Comparison of ENCODE assay signal across 8 cellular contexts in the genomic region with DNA sequence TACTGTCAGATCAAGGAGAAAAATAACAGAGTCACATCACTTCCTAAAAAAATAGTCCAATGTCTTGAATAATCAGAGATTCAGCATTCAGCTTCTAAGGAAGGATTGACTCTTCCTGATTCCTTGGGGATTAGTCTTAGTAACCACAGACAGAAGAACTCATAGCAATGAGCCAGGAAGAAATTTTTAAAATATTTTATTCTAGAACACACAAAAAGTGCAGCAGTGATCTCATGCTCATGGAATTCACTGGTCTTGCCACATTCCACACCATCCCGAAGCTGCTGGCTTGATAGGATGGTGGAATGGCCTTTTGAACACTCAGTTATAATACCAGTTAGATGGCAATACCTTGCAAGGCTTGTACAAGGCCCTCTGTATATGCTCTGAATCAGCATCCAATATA. TPM values are rescaled to one million over a fixed set of nuclear protein-coding genes. Genes with fewer than 3 reads are reported as not detected.
DNase-seq lines count a peak whose midpoint lies in the region; ATAC-seq and TF ChIP-seq lines count a peak whose summit lies in the region.

No MANE protein-coding gene starts in this region.

- peak; percentile 86 for DNase-seq in AG08395 (ENCODE audit: low spot score)
- peak; percentile 99 for DNase-seq in LHCN-M2 (ENCODE audit: low read depth)
- DNase-seq in dermis microvascular lymphatic vessel endothelial cell (ENCODE audit: low read depth in 2 of 2) = peak; percentile 54 to 73
- peak in 1 of 2 experiments; percentile 63 for DNase-seq in mesothelial cell of epicardium (ENCODE audit: low spot score in 2 of 2, unreplicated experiment in 2 of 2)
- DNase-seq in NCI-H748 treated with DMSO at 0.1 percent for 48 hours (lab: John Stamatoyannopoulos, UW) = no peak
- DNase-seq in activated T-cell treated with anti-CD3 and anti-CD28 coated beads, Interleukin-2, amount 50 U/mL, for 4 hours = no peak

- no peaks in the 10 kb centered on the region for H3K36me3 Mint-ChIP-seq in mesothelial cell of epicardium
- no peaks in the 10 kb centered on the region for H3K36me3 Mint-ChIP-seq in activated T-cell treated with anti-CD3 and anti-CD28 coated beads, Interleukin-2, amount 50 U/mL, for 4 hours (ENCODE audit: insufficient read depth)

- peaks cover 11% of the 10 kb centered on the region for H3K9me3 Mint-ChIP-seq in mesothelial cell of epicardium
- H3K9me3 Mint-ChIP-seq in activated T-cell treated with anti-CD3 and anti-CD28 coated beads, Interleukin-2, amount 50 U/mL, for 4 hours = no peaks in the 10 kb centered on the region

- no peak for ATAC-seq in HG03342 (IDR thresholded peaks at IDR 0.05; ENCODE audit: unreplicated experiment)
- ATAC-seq in GM21576 (IDR thresholded peaks at IDR 0.05; ENCODE audit: unreplicated experiment) = no peak
- ATAC-seq in activated T-cell treated with anti-CD3 and anti-CD28 coated beads, Interleukin-2, amount 50 U/mL, for 4 hours = no peak

- no peak for TF ChIP-seq CTCF in mesothelial cell of epicardium (IDR thresholded peaks at IDR 0.05; ENCODE audit: unreplicated experiment)

- peaks cover 18% of the 10 kb centered on the region for H3K4me1 Mint-ChIP-seq in mesothelial cell of epicardium
- H3K4me1 Mint-ChIP-seq in activated T-cell treated with anti-CD3 and anti-CD28 coated beads, Interleukin-2, amount 50 U/mL, for 4 hours (ENCODE audit: low read depth) = peaks cover 2% of the 10 kb centered on the region

- no peak overlapping the region for H3K4me3 Mint-ChIP-seq in mesothelial cell of epicardium
- no peak overlapping the region for H3K4me3 Mint-ChIP-seq in activated T-cell treated with anti-CD3 and anti-CD28 coated beads, Interleukin-2, amount 50 U/mL, for 4 hours

- no peaks in the 10 kb centered on the region for H3K27me3 Mint-ChIP-seq in mesothelial cell of epicardium (ENCODE audit: low read depth)
- H3K27me3 Mint-ChIP-seq in activated T-cell treated with anti-CD3 and anti-CD28 coated beads, Interleukin-2, amount 50 U/mL, for 4 hours (ENCODE audit: low read depth) = peaks cover 5% of the 10 kb centered on the region

- H3K27ac Mint-ChIP-seq in mesothelial cell of epicardium = peak overlapping the region; percentile 96

RNA-seq across cellular contexts. Expression of a gene that starts 43.0 kb away (rescaled TPM):
- 20.5 and 31.9 TPM in 2 replicates for total RNA-seq in LHCN-M2 (2014; rRNA removed)
- 68.7 TPM for polyA plus RNA-seq in LHCN-M2 (2012)
- 6.4 and 16.2 TPM in 2 replicates for total RNA-seq in dermis microvascular lymphatic vessel endothelial cell
- 2.2 to 3.0 TPM (median 2.5 TPM) in 3 replicates for total RNA-seq in mesothelial cell of epicardium
- total RNA-seq in activated T-cell treated with anti-CD3 and anti-CD28 coated beads, Interleukin-2, amount 50 U/mL, for 4 hours = under 1 TPM in 2 of 3 donors, not detected in 1; 0.21 to 0.46 TPM

Comparison
In these comparisons a context has a peak if more than half of its experiments do, and no peak if none do; other contexts are left out.
1. DNase-seq: peak in AG08395 (single experiment), LHCN-M2 (single experiment) and dermis microvascular lymphatic vessel endothelial cell (2 of 2); none in NCI-H748 treated with DMSO at 0.1 percent for 48 hours (single experiment) and activated T-cell treated with anti-CD3 and anti-CD28 coated beads, Interleukin-2, amount 50 U/mL, for 4 hours (single experiment).